14 cellular contexts compared by ENCODE assay signal in genomic region chr4:152351080-152351479, GRCh38.
DNase-seq lines count a peak whose midpoint lies in the region; ATAC-seq, FAIRE-seq and TF ChIP-seq lines count a peak whose summit lies in the region.
"Had no signal": no experiment of that assay in that cellular context is flagged by ENCODE, and none has a peak within 500 bp of the region (broad histone marks: within the 10 kb centered on the region; RNA-seq: fewer than 3 reads in every experiment).

No MANE protein-coding gene starts in this region.

- no peak for FAIRE-seq in bronchial epithelial cell (lab: Jason Lieb, UNC)

- POLR2A ChIA-PET in activated CD4-positive, alpha-beta memory T cell treated with anti-CD3 and anti-CD28 coated beads for 36 hours (lab: Charles Lee): no interaction called here

- DNase-seq in HAP-1 (ENCODE audit: low spot score in 2 of 2) (no peak), bronchial epithelial cell (ENCODE audit: low read depth) (no peak), NCI-H2107 treated with DMSO at 0.1 percent for 48 hours (lab: John Stamatoyannopoulos, UW; ENCODE audit: unreplicated experiment) (no peak), amniotic stem cell (lab: John Stamatoyannopoulos, UW) (no peak)
- DNase-seq in activated CD4-positive, alpha-beta memory T cell treated with anti-CD3 and anti-CD28 coated beads for 36 hours: no peak
- DNase-seq: activated CD8-positive, alpha-beta T cell treated with anti-CD3 and anti-CD28 coated beads, Interleukin-2, amount 10 ng/mL, durations not matched to agents 7 days and 5 days; activated naive CD4-positive, alpha-beta T cell treated with anti-CD3 and anti-CD28 coated beads, Interleukin-2, amount 10 ng/mL, durations not matched to agents 7 days and 5 days; CD4-positive, alpha-beta T cell; NCI-H1694; OCI-M1; T-helper 17 cell had no signal

- H2AFZ ChIP-seq in ACC112 (ENCODE audit: low read length, unreplicated experiment): no peak overlapping the region

- no peak for TF ChIP-seq CTCF in bronchial epithelial cell (IDR thresholded peaks at IDR 0.05; ENCODE audit: insufficient read depth, low read length, severe bottlenecking)

- H3K4me1 ChIP-seq in ACC112 (ENCODE audit: control insufficient read depth, insufficient read depth, low read length, unreplicated experiment) (peaks cover 14% of the 10 kb centered on the region), HAP-1 (peaks cover 52% of the 10 kb centered on the region), muscle layer of duodenum (ENCODE audit: control insufficient read depth in 1 of 2, insufficient read depth in 2 of 2, low read length in 2 of 2) (peaks cover 0 to 12% of the 10 kb centered on the region in 2 donors)

- H3K9me3 Mint-ChIP-seq in activated CD4-positive, alpha-beta memory T cell treated with anti-CD3 and anti-CD28 coated beads for 36 hours: no peaks in the 10 kb centered on the region
- H3K9me3 Mint-ChIP-seq: activated naive CD4-positive, alpha-beta T cell treated with anti-CD3 and anti-CD28 coated beads, Interleukin-2, amount 10 ng/mL, durations not matched to agents 7 days and 5 days; CD4-positive, alpha-beta T cell had no signal

- no peaks in the 10 kb centered on the region for H3K9me3 ChIP-seq in HAP-1
- no peaks in the 10 kb centered on the region for H3K9me3 ChIP-seq in muscle layer of duodenum (ENCODE audit: control insufficient read depth in 1 of 2, low read length in 2 of 2)

- H3K36me3 ChIP-seq in ACC112 (ENCODE audit: insufficient read depth, low read length) (no peaks in the 10 kb centered on the region), HAP-1 (replicated peaks) (no peaks in the 10 kb centered on the region), bronchial epithelial cell (ENCODE audit: control insufficient read depth, insufficient read depth, low read length) (peaks cover 3% of the 10 kb centered on the region), muscle layer of duodenum (ENCODE audit: control insufficient read depth in 1 of 2, insufficient read depth in 2 of 2, low read length in 2 of 2) (peaks cover 0 to 7% of the 10 kb centered on the region in 2 donors)

- intact Hi-C loops in activated CD4-positive, alpha-beta memory T cell treated with anti-CD3 and anti-CD28 coated beads for 36 hours (cut with micrococcal nuclease): no loop called here

- CTCF ChIA-PET in activated CD4-positive, alpha-beta memory T cell treated with anti-CD3 and anti-CD28 coated beads for 36 hours (lab: Charles Lee): no interaction called here

- no peak overlapping the region for H3K27ac Mint-ChIP-seq in activated CD4-positive, alpha-beta memory T cell treated with anti-CD3 and anti-CD28 coated beads for 36 hours
- H3K27ac Mint-ChIP-seq: activated CD8-positive, alpha-beta T cell treated with anti-CD3 and anti-CD28 coated beads, Interleukin-2, amount 10 ng/mL, durations not matched to agents 7 days and 5 days; activated naive CD4-positive, alpha-beta T cell treated with anti-CD3 and anti-CD28 coated beads, Interleukin-2, amount 10 ng/mL, durations not matched to agents 7 days and 5 days; CD4-positive, alpha-beta T cell; T-helper 17 cell had no signal

- peaks cover 5% of the 10 kb centered on the region for H3K36me3 Mint-ChIP-seq in activated CD4-positive, alpha-beta memory T cell treated with anti-CD3 and anti-CD28 coated beads for 36 hours

- no peak overlapping the region for H3K4me3 Mint-ChIP-seq in activated CD4-positive, alpha-beta memory T cell treated with anti-CD3 and anti-CD28 coated beads for 36 hours
- H3K4me3 Mint-ChIP-seq: activated CD8-positive, alpha-beta T cell treated with anti-CD3 and anti-CD28 coated beads, Interleukin-2, amount 10 ng/mL, durations not matched to agents 7 days and 5 days; activated naive CD4-positive, alpha-beta T cell treated with anti-CD3 and anti-CD28 coated beads, Interleukin-2, amount 10 ng/mL, durations not matched to agents 7 days and 5 days; CD4-positive, alpha-beta T cell; T-helper 17 cell had no signal

- H3K4me1 Mint-ChIP-seq in activated CD4-positive, alpha-beta memory T cell treated with anti-CD3 and anti-CD28 coated beads for 36 hours (ENCODE audit: low read depth): peaks cover 14% of the 10 kb centered on the region

- no peak overlapping the region for H3K27ac ChIP-seq in ACC112 (ENCODE audit: low read depth, low read length)
- no peak overlapping the region for H3K27ac ChIP-seq in muscle layer of duodenum (ENCODE audit: low read length)

- no peak for ATAC-seq in HG02852 (IDR thresholded peaks at IDR 0.05; ENCODE audit: unreplicated experiment)
- ATAC-seq: activated CD8-positive, alpha-beta T cell treated with anti-CD3 and anti-CD28 coated beads, Interleukin-2, amount 10 ng/mL, durations not matched to agents 7 days and 5 days; T-helper 17 cell had no signal

- H3K27me3 ChIP-seq in ACC112 (ENCODE audit: insufficient read depth, low read length): no peaks in the 10 kb centered on the region
- no peaks in the 10 kb centered on the region for H3K27me3 ChIP-seq in HAP-1 (ENCODE audit: low read depth)
- no peaks in the 10 kb centered on the region for H3K27me3 ChIP-seq in bronchial epithelial cell (ENCODE audit: control insufficient read depth, insufficient read depth, low read length)
- H3K27me3 ChIP-seq in muscle layer of duodenum (ENCODE audit: low read depth, low read length): no peaks in the 10 kb centered on the region

- in situ Hi-C loops in HAP-1 (cut with MboI; ENCODE audit: low sequenced_read_pairs): no loop called here

- no peaks in the 10 kb centered on the region for H3K79me2 ChIP-seq in ACC112 (ENCODE audit: control insufficient read depth, insufficient read depth, low read length, unreplicated experiment)

- H3K4me3 ChIP-seq in ACC112 (ENCODE audit: low read depth, low read length): peak overlapping the region; percentile 81; the same call in 1 of the 2 replicates
- H3K4me3 ChIP-seq in HAP-1: peak overlapping the region; percentile 34; the same call in 1 of the 2 replicates
- H3K4me3 ChIP-seq in bronchial epithelial cell (ENCODE audit: low read depth, low read length): peak overlapping the region; percentile 69
- peak overlapping the region; percentile 60 to 65 for H3K4me3 ChIP-seq in muscle layer of duodenum (ENCODE audit: low read depth in 1 of 2, low read length in 2 of 2)

- H3K27me3 Mint-ChIP-seq in activated CD4-positive, alpha-beta memory T cell treated with anti-CD3 and anti-CD28 coated beads for 36 hours: no peaks in the 10 kb centered on the region
- H3K27me3 Mint-ChIP-seq: activated naive CD4-positive, alpha-beta T cell treated with anti-CD3 and anti-CD28 coated beads, Interleukin-2, amount 10 ng/mL, durations not matched to agents 7 days and 5 days; CD4-positive, alpha-beta T cell; T-helper 17 cell had no signal
